Comparison of ENCODE assay signal across 19 cellular contexts in genomic region chrX:37817176-37817575, GRCh38. TPM values are rescaled to one million over a fixed set of nuclear protein-coding genes. Genes with fewer than 3 reads are reported as not detected.
DNase-seq lines count a peak whose midpoint lies in the region; ATAC-seq and TF ChIP-seq lines count a peak whose summit lies in the region.
"Had no signal": no experiment of that assay in that cellular context is flagged by ENCODE, and none has a peak within 500 bp of the region (broad histone marks: within the 10 kb centered on the region; RNA-seq: fewer than 3 reads in every experiment).

No MANE protein-coding gene starts in this region.

- no peaks in the 10 kb centered on the region for H3K9me3 ChIP-seq in Karpas-422 (ENCODE audit: low read length)
- no peaks in the 10 kb centered on the region for H3K9me3 ChIP-seq in spleen
- H3K9me3 ChIP-seq in GM23248 (ENCODE audit: low read depth): no peaks in the 10 kb centered on the region
- H3K9me3 ChIP-seq: Caco-2, esophagus squamous epithelium, right atrium auricular region had no signal

- peak overlapping the region; percentile 46; the same call in 1 of the 2 replicates for H2AFZ ChIP-seq in Karpas-422 (ENCODE audit: low read length)
- no peak overlapping the region for H2AFZ ChIP-seq in GM23248

- H3K9ac ChIP-seq in Karpas-422 (ENCODE audit: low read length): peak overlapping the region; percentile 37
- no peak overlapping the region for H3K9ac ChIP-seq in GM23248

- peak overlapping the region; percentile 32 for H3K4me3 ChIP-seq in Karpas-422 (ENCODE audit: low read length)
- peak overlapping the region in 1 of 8 donors; percentile 21 for H3K4me3 ChIP-seq in spleen
- no peak overlapping the region for H3K4me3 ChIP-seq in GM23248
- H3K4me3 ChIP-seq: esophagus squamous epithelium, right atrium auricular region had no signal

- H4K20me1 ChIP-seq in Karpas-422 (ENCODE audit: insufficient read depth, low read depth, low read length) (no peaks in the 10 kb centered on the region), GM23248 (ENCODE audit: insufficient read depth) (no peaks in the 10 kb centered on the region)

- no peaks in the 10 kb centered on the region for H3K79me2 ChIP-seq in Karpas-422 (ENCODE audit: low read length)
- no peaks in the 10 kb centered on the region for H3K79me2 ChIP-seq in GM23248 (ENCODE audit: insufficient read depth)

- intact Hi-C loops in spleen (cut with DNase I; ENCODE audit: low total_unique reads): no loop called here

- 71 to 88% (median 85%) methylated on average over 2 of the region's 2 CpGs for WGBS in spleen, 5 donors
- 76 to 86% methylated on average over 2 of the region's 2 CpGs for WGBS in GM23248 (ENCODE audit: low coverage in 1 of 2, low lambda C conversion rate in 2 of 2, missing lambda C conversion rate in 2 of 2), 2 experiments

- no peaks in the 10 kb centered on the region for H3K36me3 ChIP-seq in Karpas-422 (ENCODE audit: insufficient read depth, low read length)
- no peaks in the 10 kb centered on the region for H3K36me3 ChIP-seq in spleen
- H3K36me3 ChIP-seq in GM23248 (ENCODE audit: low read depth): no peaks in the 10 kb centered on the region
- H3K36me3 ChIP-seq: esophagus squamous epithelium, right atrium auricular region had no signal

- H3K27ac ChIP-seq in Karpas-422 (ENCODE audit: low read length) (peak overlapping the region; percentile 93), spleen (peak overlapping the region in 5 of 8 donors; percentile 38 to 60 (median 52)), GM23248 (no peak overlapping the region)
- H3K27ac ChIP-seq: esophagus squamous epithelium, right atrium auricular region had no signal

- H3K27me3 ChIP-seq in Karpas-422 (ENCODE audit: low read length): no peaks in the 10 kb centered on the region
- H3K27me3 ChIP-seq in spleen (replicated peaks in 1 of 7): peaks cover 0 to 7% (median 0%) of the 10 kb centered on the region in 7 donors
- H3K27me3 ChIP-seq in GM23248 (replicated peaks; ENCODE audit: insufficient read depth): no peaks in the 10 kb centered on the region; the same call in 1 of the 2 replicates
- H3K27me3 ChIP-seq: esophagus squamous epithelium, right atrium auricular region had no signal

- no peaks in the 10 kb centered on the region for H3F3A ChIP-seq in GM23248 (ENCODE audit: insufficient read depth)

- peak; percentile 21 for ATAC-seq in GM18511 (IDR thresholded peaks at IDR 0.05; ENCODE audit: unreplicated experiment)
- ATAC-seq in HG02678 (IDR thresholded peaks at IDR 0.05; ENCODE audit: unreplicated experiment): peak; percentile 20
- ATAC-seq in HG03571 (IDR thresholded peaks at IDR 0.05; ENCODE audit: unreplicated experiment): no peak
- ATAC-seq: naive thymus-derived CD8-positive, alpha-beta T cell; Right ventricle myocardium inferior had no signal

- no peaks in the 10 kb centered on the region for H3K9me2 ChIP-seq in Karpas-422 (replicated peaks; ENCODE audit: insufficient read depth, low read length)
- no peaks in the 10 kb centered on the region for H3K9me2 ChIP-seq in GM23248 (ENCODE audit: insufficient read depth)

- no peak for TF ChIP-seq CTCF in spleen (IDR thresholded peaks at IDR 0.05 in 8 of 11, conservative IDR thresholded peaks at IDR 0.05 in 3 of 11)

- H3K4me2 ChIP-seq in Karpas-422 (ENCODE audit: low read depth, low read length, poor library complexity, severe bottlenecking) (peak overlapping the region; percentile 59), GM23248 (ENCODE audit: unreplicated experiment) (no peak overlapping the region)

- peaks cover 80% of the 10 kb centered on the region for H3K4me1 ChIP-seq in Karpas-422 (ENCODE audit: low read length)
- H3K4me1 ChIP-seq in spleen: peaks cover 0 to 48% (median 22%) of the 10 kb centered on the region in 6 donors
- H3K4me1 ChIP-seq in GM23248 (ENCODE audit: insufficient read depth): no peaks in the 10 kb centered on the region
- H3K4me1 ChIP-seq: Caco-2, esophagus squamous epithelium, right atrium auricular region had no signal

- TF ChIP-seq POLR2A in spleen (IDR thresholded peaks at IDR 0.05): no peak

- peak; percentile 68 for DNase-seq in Karpas-422
- DNase-seq in spleen: no peak
- no peak for DNase-seq in HK-2 (ENCODE audit: unreplicated experiment)
- DNase-seq in GM23248: no peak
- no peak for DNase-seq in NCI-H128 (lab: John Stamatoyannopoulos, UW; ENCODE audit: unreplicated experiment)
- DNase-seq: Caco-2; effector CD4-positive, alpha-beta T cell; esophagus squamous epithelium; HCEC 1CT; mesendoderm; naive thymus-derived CD8-positive, alpha-beta T cell; NCI-H1417; stimulated activated CD4-positive, alpha-beta T cell treated with anti-CD3 and anti-CD28 coated beads, Interleukin-12 subunit alpha, Interleukin-12 subunit beta, amount 100 ng/mL, for 4 hours had no signal

- in situ Hi-C loops in GM23248 (cut with MboI): no loop called here

RNA-seq across cellular contexts. Expression of gene DYNLT3, which starts 30.2 kb away (rescaled TPM):
- total RNA-seq in Karpas-422 (2014; rRNA removed; shearing (Covaris generic); ENCODE audit: low replicate concordance): 22.5 and 33.5 TPM in 2 replicates
- 10 to 100 TPM; 15.8 to 29.8 (median 19.3) TPM for total RNA-seq in spleen
- polyA plus RNA-seq in spleen (10 to 100 TPM; 12.3 to 17.6 (median 13.6) TPM), GM23248 (2016; fragmentation: Nextera tagmentation; extraction: Ambion mirVana) (64.3 and 65.4 TPM in 2 replicates)
- 43.4 and 46.3 TPM in 2 replicates for total RNA-seq in GM23248 (2014; rRNA removed; shearing (Covaris generic))

RNA-seq across cellular contexts. Expression of gene CYBB, which starts 37.3 kb away (rescaled TPM):
- 13.4 and 14.4 TPM in 2 replicates for total RNA-seq in Karpas-422 (2014; rRNA removed; shearing (Covaris generic); ENCODE audit: low replicate concordance)
- 100 to 1,000 TPM; 129 to 231 (median 200) TPM for total RNA-seq in spleen
- polyA plus RNA-seq in spleen (10 to 100 TPM; 30.5 to 38.7 (median 35.5) TPM), GM23248 (2016; fragmentation: Nextera tagmentation; extraction: Ambion mirVana) (not detected in 2 replicates)
- total RNA-seq in GM23248 (2014; rRNA removed; shearing (Covaris generic)): not detected in 2 replicates
- total RNA-seq: osteocyte had no signal

Comparison
In these comparisons a context has a peak if more than half of its experiments do, and no peak if none do; other contexts are left out.
1. RNA of gene CYBB, which starts 37.3 kb away (total RNA-seq): 129 to 231 TPM in spleen and 13.4 to 14.4 TPM in Karpas-422; not detected in GM23248; every median in the first group is over 10 times any median in the second.